In the genomic region with DNA sequence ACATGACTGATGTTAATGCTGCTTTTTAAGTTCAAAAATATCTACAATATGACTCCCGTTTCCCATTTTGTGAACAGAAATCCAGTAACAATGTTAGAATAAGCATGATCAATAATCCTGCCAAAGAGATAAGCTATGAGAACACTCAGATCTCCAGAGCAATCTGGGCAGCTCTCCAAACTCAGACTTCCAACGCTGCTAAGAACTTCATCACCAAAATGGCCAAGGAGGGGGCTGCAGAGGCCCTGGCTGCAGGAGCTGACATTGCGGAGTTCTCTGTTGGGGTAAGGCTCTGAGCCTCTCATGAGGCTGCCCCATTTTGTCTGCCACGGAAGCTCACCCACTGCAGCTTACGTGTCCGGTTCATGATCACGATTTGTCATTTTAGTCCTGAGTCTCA, we compare ENCODE assay signal across 19 cellular contexts.
"Had no signal": no experiment of that assay in that cellular context is flagged by ENCODE, and none has a peak within 500 bp of the region (broad histone marks: within the 10 kb centered on the region; RNA-seq: fewer than 3 reads in every experiment).

No MANE protein-coding gene starts in this region.

- H3K4me1 ChIP-seq: transverse colon had no signal

- H3K4me3 ChIP-seq: dorsolateral prefrontal cortex, heart left ventricle, sigmoid colon, skin epidermis, thoracic aorta, transverse colon had no signal

- DNase-seq: cortex of kidney; dorsolateral prefrontal cortex; effector CD8-positive, alpha-beta T cell; heart left ventricle; hypothalamus; islet precursor cell; left cardiac atrium; left ventricle myocardium superior; mesendoderm; naive thymus-derived CD4-positive, alpha-beta T cell; posterior cingulate gyrus; sigmoid colon; stimulated activated CD4-positive, alpha-beta T cell treated with anti-CD3 and anti-CD28 coated beads, Interleukin-2, amount 100 ng/mL, for 24 hours; stimulated activated CD4-positive, alpha-beta T cell treated with anti-CD3 and anti-CD28 coated beads, Interleukin-4, amount 100 ng/mL, for 4 hours; stimulated activated naive B cell treated with anti-CD40 and anti-IgM and Interleukin-4, amounts not matched to agents 10 μg/mL and 1 μg/mL and 100 μg/mL, for 72 hours; stimulated activated naive CD8-positive, alpha-beta T cell treated with anti-CD3 and anti-CD28 coated beads, Interleukin-15, amount 100 ng/mL, for 72 hours; transverse colon had no signal

- H3K9me3 ChIP-seq: heart left ventricle, sigmoid colon, thoracic aorta, transverse colon had no signal

- ATAC-seq: heart left ventricle; left cardiac atrium; left ventricle myocardium superior; naive thymus-derived CD4-positive, alpha-beta T cell; stimulated activated naive B cell treated with anti-CD40 and anti-IgM and Interleukin-4, amounts not matched to agents 10 μg/mL and 1 μg/mL and 100 μg/mL, for 72 hours; stimulated activated naive CD8-positive, alpha-beta T cell treated with anti-CD3 and anti-CD28 coated beads, Interleukin-15, amount 100 ng/mL, for 72 hours had no signal

- H3K27me3 ChIP-seq: dorsolateral prefrontal cortex, heart left ventricle, sigmoid colon, transverse colon had no signal

- H3K27ac ChIP-seq: heart left ventricle, sigmoid colon, skin epidermis, thoracic aorta, transverse colon had no signal
